ENCODE assay signal across 18 cellular contexts in genomic region chr7:130937016-130937415, GRCh38.
DNase-seq lines count a peak whose midpoint lies in the region; ATAC-seq and TF ChIP-seq lines count a peak whose summit lies in the region.
"Had no signal": no experiment of that assay in that cellular context is flagged by ENCODE, and none has a peak within 500 bp of the region (broad histone marks: within the 10 kb centered on the region; RNA-seq: fewer than 3 reads in every experiment).

No MANE protein-coding gene starts in this region.

- RAD21 ChIA-PET in HCT116 (lab: Charles Lee; ENCODE audit: low non-redundant PET in 1 of 2, low total read pairs in 2 of 2, uncharacterized antibody in 2 of 2, unreplicated experiment in 2 of 2): no interaction called here

- no peak overlapping the region for H3K4me2 ChIP-seq in HCT116 (ENCODE audit: low read length)

- WGBS in suprapubic skin: 96% methylated on average over 2 of the region's 2 CpGs

- H4K20me1 ChIP-seq in HCT116 (ENCODE audit: insufficient read depth): no peaks in the 10 kb centered on the region

- ATAC-seq in HCT116: no peak
- ATAC-seq in naive thymus-derived CD8-positive, alpha-beta T cell: no peak
- ATAC-seq: HepG2 had no signal

- H3K4me1 Mint-ChIP-seq in T-helper 1 cell treated with Interleukin-12 subunit alpha and Interleukin-12 subunit beta and Interleukin-4 antibody, amounts not matched to agents 30 μg/mL and 1 μg/mL, for 36 hours (ENCODE audit: low read depth): peaks cover 69% of the 10 kb centered on the region
- H3K4me1 Mint-ChIP-seq in activated naive CD8-positive, alpha-beta T cell (ENCODE audit: low read depth): peaks cover 90% of the 10 kb centered on the region
- peaks cover 39 to 87% (median 84%) of the 10 kb centered on the region in 4 donors for H3K4me1 Mint-ChIP-seq in naive thymus-derived CD8-positive, alpha-beta T cell

- no peaks in the 10 kb centered on the region for H3K27me3 Mint-ChIP-seq in T-helper 1 cell treated with Interleukin-12 subunit alpha and Interleukin-12 subunit beta and Interleukin-4 antibody, amounts not matched to agents 30 μg/mL and 1 μg/mL, for 36 hours (ENCODE audit: low read depth)
- H3K27me3 Mint-ChIP-seq in activated naive CD8-positive, alpha-beta T cell: no peaks in the 10 kb centered on the region
- no peaks in the 10 kb centered on the region for H3K27me3 Mint-ChIP-seq in naive thymus-derived CD8-positive, alpha-beta T cell

- no peak for TF ChIP-seq RAD21 in HCT116 (IDR thresholded peaks at IDR 0.05; ENCODE audit: low read depth)

- DNase-seq in T-helper 1 cell: no peak
- DNase-seq in HCT116 (ENCODE audit: low read depth, low spot score): no peak
- no peak for DNase-seq in naive thymus-derived CD8-positive, alpha-beta T cell
- no peak for DNase-seq in HPDE6-E6E7 (ENCODE audit: extremely low spot score)
- DNase-seq in amniotic stem cell (lab: John Stamatoyannopoulos, UW): no peak
- DNase-seq in suprapubic skin (ENCODE audit: low spot score in 2 of 2): no peak
- DNase-seq: adrenal gland; DND-41; left ventricle myocardium inferior; NCI-H1930; NCI-H524 treated with DMSO at 0.1 percent for 48 hours; stimulated activated CD4-positive, alpha-beta T cell treated with anti-CD3 and anti-CD28 coated beads, Interleukin-4, amount 100 ng/mL, for 4 hours; trophoblast cell had no signal

- H3K9me3 Mint-ChIP-seq in T-helper 1 cell treated with Interleukin-12 subunit alpha and Interleukin-12 subunit beta and Interleukin-4 antibody, amounts not matched to agents 30 μg/mL and 1 μg/mL, for 36 hours: no peaks in the 10 kb centered on the region
- H3K9me3 Mint-ChIP-seq in activated naive CD8-positive, alpha-beta T cell (ENCODE audit: low read depth): no peaks in the 10 kb centered on the region
- no peaks in the 10 kb centered on the region for H3K9me3 Mint-ChIP-seq in naive thymus-derived CD8-positive, alpha-beta T cell

- H3K4me3 ChIP-seq in HCT116 (replicated peaks in 1 of 2; ENCODE audit: low read depth in 1 of 2, low read length in 2 of 2) (no peak overlapping the region), suprapubic skin (no peak overlapping the region)
- H3K4me3 ChIP-seq: adrenal gland, left ventricle myocardium inferior had no signal

- H3K36me3 ChIP-seq in HCT116 (ENCODE audit: control insufficient read depth in 1 of 2, insufficient read depth in 2 of 2, low read length in 2 of 2) (peaks cover 2 to 62% of the 10 kb centered on the region in 2 experiments), suprapubic skin (peaks cover 16% of the 10 kb centered on the region)
- H3K36me3 ChIP-seq: adrenal gland had no signal

- POLR2A ChIA-PET in HCT116 (lab: Charles Lee): interaction anchor here (1.2 to 1.3 kb wide), 3 partner anchors 10 to 33 kb away, joined by 3 to 4 read pairs (median 3); no protein-coding TSS in a partner anchor
- POLR2A ChIA-PET in naive thymus-derived CD8-positive, alpha-beta T cell (lab: Charles Lee): no interaction called here

- BruUV-seq in HCT116 (replicated peaks; lab: Mats Ljungman, UMichigan): no TSS peak

- H3K79me2 ChIP-seq in HCT116 (ENCODE audit: insufficient read depth, low read length): peaks cover 100% of the 10 kb centered on the region

- H3K27me3 ChIP-seq in HCT116 (ENCODE audit: insufficient read depth, low read length) (no peaks in the 10 kb centered on the region), suprapubic skin (no peaks in the 10 kb centered on the region)
- H3K27me3 ChIP-seq: adrenal gland had no signal

- H3K9ac ChIP-seq in HCT116 (ENCODE audit: low read length): 0 out of 2 replicates have a peak overlapping the region, but pooled peaks have one; percentile 9

- H2AFZ ChIP-seq in HCT116 (ENCODE audit: low read depth, low read length, poor library complexity, severe bottlenecking): no peak overlapping the region

- no peaks in the 10 kb centered on the region for H3K9me2 ChIP-seq in HCT116 (ENCODE audit: insufficient read depth)

- no peak for TF ChIP-seq POLR2A in HCT116 (IDR thresholded peaks at IDR 0.05; ENCODE audit: borderline replicate concordance, extremely low read depth, insufficient read depth, insufficient read length)
- TF ChIP-seq POLR2A in suprapubic skin (IDR thresholded peaks at IDR 0.05): no peak

- CTCF ChIA-PET in HCT116 (lab: Charles Lee): no interaction called here

- intact Hi-C loops in HCT116 (cut with micrococcal nuclease): no loop called here

- TF ChIP-seq CTCF in HCT116 (IDR thresholded peaks at IDR 0.05 in 2 of 3, conservative IDR thresholded peaks at IDR 0.05 in 1 of 3; ENCODE audit: borderline replicate concordance in 1 of 3, insufficient read depth in 1 of 3, low read depth in 2 of 3, low read length in 2 of 3) (no peak), suprapubic skin (IDR thresholded peaks at IDR 0.05) (no peak)

- H3K4me1 ChIP-seq in HCT116 (ENCODE audit: control insufficient read depth in 1 of 2, insufficient read depth in 2 of 2, low read length in 2 of 2): peaks cover 78 to 98% of the 10 kb centered on the region in 2 experiments
- H3K4me1 ChIP-seq in suprapubic skin: peaks cover 27% of the 10 kb centered on the region

- H3K9me3 ChIP-seq in HCT116 (ENCODE audit: control insufficient read depth in 1 of 2, insufficient read depth in 1 of 2, low read depth in 1 of 2, low read length in 2 of 2) (no peaks in the 10 kb centered on the region), suprapubic skin (no peaks in the 10 kb centered on the region)
- H3K9me3 ChIP-seq: adrenal gland, left ventricle myocardium inferior had no signal

- H3K27ac Mint-ChIP-seq in T-helper 1 cell treated with Interleukin-12 subunit alpha and Interleukin-12 subunit beta and Interleukin-4 antibody, amounts not matched to agents 30 μg/mL and 1 μg/mL, for 36 hours: peak overlapping the region; percentile 58
- H3K27ac Mint-ChIP-seq in activated naive CD8-positive, alpha-beta T cell: peak overlapping the region; percentile 83
- peak overlapping the region in 7 of 10 donors; percentile 3 to 76 (median 57) for H3K27ac Mint-ChIP-seq in naive thymus-derived CD8-positive, alpha-beta T cell

- no peak overlapping the region for H3K4me3 Mint-ChIP-seq in T-helper 1 cell treated with Interleukin-12 subunit alpha and Interleukin-12 subunit beta and Interleukin-4 antibody, amounts not matched to agents 30 μg/mL and 1 μg/mL, for 36 hours
- peak overlapping the region; percentile 27 for H3K4me3 Mint-ChIP-seq in activated naive CD8-positive, alpha-beta T cell
- H3K4me3 Mint-ChIP-seq in naive thymus-derived CD8-positive, alpha-beta T cell: no peak overlapping the region

- H3K27ac ChIP-seq in HCT116 (ENCODE audit: low read depth, low read length) (peak overlapping the region; percentile 85), suprapubic skin (no peak overlapping the region)
- H3K27ac ChIP-seq: 22Rv1, adrenal gland, C4-2B, left ventricle myocardium inferior had no signal

- TF ChIP-seq EP300 in suprapubic skin (IDR thresholded peaks at IDR 0.05): no peak

- peaks cover 53% of the 10 kb centered on the region for H3K36me3 Mint-ChIP-seq in T-helper 1 cell treated with Interleukin-12 subunit alpha and Interleukin-12 subunit beta and Interleukin-4 antibody, amounts not matched to agents 30 μg/mL and 1 μg/mL, for 36 hours (ENCODE audit: low read depth)
- peaks cover 37% of the 10 kb centered on the region for H3K36me3 Mint-ChIP-seq in activated naive CD8-positive, alpha-beta T cell
- H3K36me3 Mint-ChIP-seq in naive thymus-derived CD8-positive, alpha-beta T cell: peaks cover 9 to 63% (median 11%) of the 10 kb centered on the region in 3 donors

TF ChIP-seq in HCT116, 20 proteins besides CTCF, POLR2A, EP300 and RAD21:
- no peak for TF ChIP-seq SIN3A (IDR thresholded peaks at IDR 0.05; ENCODE audit: low read depth)
- TF ChIP-seq CBX3 (IDR thresholded peaks at IDR 0.05; ENCODE audit: low read depth): no peak
- no peak for TF ChIP-seq EGR1 (IDR thresholded peaks at IDR 0.05; ENCODE audit: low read depth)
